8 cellular contexts compared by ENCODE assay signal in the genomic region with DNA sequence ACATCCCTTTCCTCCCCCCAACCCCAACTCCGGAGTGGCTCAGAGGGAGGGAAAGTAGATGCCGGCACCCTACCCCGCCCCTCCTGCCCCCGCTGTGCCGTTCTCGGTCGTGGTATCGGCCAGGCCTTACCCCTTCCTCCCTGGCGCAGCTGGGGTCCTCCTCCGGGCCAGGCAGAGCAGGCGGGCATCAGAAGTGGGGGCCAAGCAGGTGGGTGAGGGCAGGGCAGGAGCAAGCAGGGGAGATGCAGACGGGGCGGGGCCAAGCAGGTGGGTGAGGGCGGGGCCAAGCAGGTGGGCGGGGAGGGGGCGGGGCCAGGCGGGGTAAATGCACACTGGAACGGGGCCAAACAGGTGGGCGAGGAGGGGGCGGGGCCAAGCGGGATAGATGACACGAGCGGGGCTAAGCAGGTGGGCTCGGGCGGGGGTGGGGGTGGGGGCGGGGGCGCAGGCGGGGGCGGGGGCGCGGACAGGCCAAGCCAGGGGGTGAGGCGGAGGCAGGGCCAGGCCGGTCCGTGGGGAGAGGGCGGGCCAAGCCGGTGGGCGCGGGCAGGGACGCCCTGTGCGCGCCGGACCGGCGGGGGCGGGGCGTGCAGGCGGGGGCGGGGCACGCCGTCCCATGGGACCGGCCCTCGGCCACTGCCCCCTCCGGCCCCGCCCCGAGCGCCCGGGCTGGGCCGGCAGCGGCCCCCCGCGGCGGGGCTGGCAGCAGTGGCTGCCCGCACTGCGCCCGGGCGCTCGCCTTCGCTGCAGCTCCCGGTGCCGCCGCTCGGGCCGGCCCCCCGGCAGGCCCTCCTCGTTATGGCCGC. TPM values are rescaled to one million over a fixed set of nuclear protein-coding genes. Genes with fewer than 3 reads are reported as not detected.
A peak's percentile ranks its signal among the peaks of the same experiment; 100 is the strongest.
DNase-seq lines count a peak whose midpoint lies in the region; ATAC-seq and TF ChIP-seq lines count a peak whose summit lies in the region.

A gene with protein sequence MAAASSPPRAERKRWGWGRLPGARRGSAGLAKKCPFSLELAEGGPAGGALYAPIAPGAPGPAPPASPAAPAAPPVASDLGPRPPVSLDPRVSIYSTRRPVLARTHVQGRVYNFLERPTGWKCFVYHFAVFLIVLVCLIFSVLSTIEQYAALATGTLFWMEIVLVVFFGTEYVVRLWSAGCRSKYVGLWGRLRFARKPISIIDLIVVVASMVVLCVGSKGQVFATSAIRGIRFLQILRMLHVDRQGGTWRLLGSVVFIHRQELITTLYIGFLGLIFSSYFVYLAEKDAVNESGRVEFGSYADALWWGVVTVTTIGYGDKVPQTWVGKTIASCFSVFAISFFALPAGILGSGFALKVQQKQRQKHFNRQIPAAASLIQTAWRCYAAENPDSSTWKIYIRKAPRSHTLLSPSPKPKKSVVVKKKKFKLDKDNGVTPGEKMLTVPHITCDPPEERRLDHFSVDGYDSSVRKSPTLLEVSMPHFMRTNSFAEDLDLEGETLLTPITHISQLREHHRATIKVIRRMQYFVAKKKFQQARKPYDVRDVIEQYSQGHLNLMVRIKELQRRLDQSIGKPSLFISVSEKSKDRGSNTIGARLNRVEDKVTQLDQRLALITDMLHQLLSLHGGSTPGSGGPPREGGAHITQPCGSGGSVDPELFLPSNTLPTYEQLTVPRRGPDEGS (plus strand): TSS at position 708 of the 806 bp plus-strand sequence. CDS start 91 bp downstream, at position 799.
A gene with protein sequence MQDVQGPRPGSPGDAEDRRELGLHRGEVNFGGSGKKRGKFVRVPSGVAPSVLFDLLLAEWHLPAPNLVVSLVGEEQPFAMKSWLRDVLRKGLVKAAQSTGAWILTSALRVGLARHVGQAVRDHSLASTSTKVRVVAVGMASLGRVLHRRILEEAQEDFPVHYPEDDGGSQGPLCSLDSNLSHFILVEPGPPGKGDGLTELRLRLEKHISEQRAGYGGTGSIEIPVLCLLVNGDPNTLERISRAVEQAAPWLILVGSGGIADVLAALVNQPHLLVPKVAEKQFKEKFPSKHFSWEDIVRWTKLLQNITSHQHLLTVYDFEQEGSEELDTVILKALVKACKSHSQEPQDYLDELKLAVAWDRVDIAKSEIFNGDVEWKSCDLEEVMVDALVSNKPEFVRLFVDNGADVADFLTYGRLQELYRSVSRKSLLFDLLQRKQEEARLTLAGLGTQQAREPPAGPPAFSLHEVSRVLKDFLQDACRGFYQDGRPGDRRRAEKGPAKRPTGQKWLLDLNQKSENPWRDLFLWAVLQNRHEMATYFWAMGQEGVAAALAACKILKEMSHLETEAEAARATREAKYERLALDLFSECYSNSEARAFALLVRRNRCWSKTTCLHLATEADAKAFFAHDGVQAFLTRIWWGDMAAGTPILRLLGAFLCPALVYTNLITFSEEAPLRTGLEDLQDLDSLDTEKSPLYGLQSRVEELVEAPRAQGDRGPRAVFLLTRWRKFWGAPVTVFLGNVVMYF (N-terminal part only) (minus strand): TSS at position 214 of the 806 bp plus-strand sequence. CDS start 21,478 bp downstream, outside the sequence.

- intact Hi-C loops in A673 (cut with micrococcal nuclease; ENCODE audit: unreplicated experiment) = no loop called here

- CTCF ChIA-PET in A673 (lab: Charles Lee) = no interaction called here

- H3K27ac Mint-ChIP-seq in naive B cell = peak within 1 kb of the TSS; percentile 31 to 86 (median 70)
- peak within 1 kb of the TSS; percentile 87 for H3K27ac Mint-ChIP-seq in stimulated activated naive B cell treated with anti-CD40 and anti-IgM and Interleukin-4, amounts not matched to agents 10 μg/mL and 1 μg/mL and 100 μg/mL, for 72 hours

- H3K4me3 ChIP-seq in A673 (ENCODE audit: low read depth, low read length, poor library complexity, severe bottlenecking) = no peak within 1 kb of the TSS
- peak within 1 kb of the TSS; percentile 79 to 81 for H3K4me3 ChIP-seq in duodenal mucosa (ENCODE audit: low read depth in 1 of 2, low read length in 2 of 2)

- H3K9ac ChIP-seq in duodenal mucosa (ENCODE audit: low read depth in 1 of 2, low read length in 2 of 2) = peak within 1 kb of the TSS; percentile 80 to 90

- 0 out of 2 replicates have a peak, but pooled peaks have one; percentile 9 for TF ChIP-seq CTCF in A673 (conservative IDR thresholded peaks at IDR 0.05; ENCODE audit: low read depth, low read length)

- DNase-seq in A673 (ENCODE audit: low spot score) (no peak), LoVo (ENCODE audit: low spot score) (peak; percentile 77), naive B cell (peak; percentile 63)
- DNase-seq in activated CD4-positive, alpha-beta T cell treated with anti-CD3 and anti-CD28 coated beads, Interleukin-2, amount 50 U/mL, for 1 hour = peak; percentile 79
- DNase-seq in stimulated activated naive B cell treated with anti-CD40 and anti-IgM and Interleukin-4, amounts not matched to agents 10 μg/mL and 1 μg/mL and 100 μg/mL, for 72 hours = peak; percentile 65

- H3K9me3 Mint-ChIP-seq in naive B cell = peaks cover 0 to 5% (median 0%) of the 10 kb centered on the region in 7 donors
- peaks cover 0 to 1% of the 10 kb centered on the region in 2 donors for H3K9me3 Mint-ChIP-seq in stimulated activated naive B cell treated with anti-CD40 and anti-IgM and Interleukin-4, amounts not matched to agents 10 μg/mL and 1 μg/mL and 100 μg/mL, for 72 hours

- BruUV-seq in A673 (replicated peaks; lab: Mats Ljungman, UMichigan) = no TSS peak

- peaks cover 25 to 35% (median 34%) of the 10 kb centered on the region in 3 donors for H3K4me1 Mint-ChIP-seq in naive B cell
- H3K4me1 Mint-ChIP-seq in stimulated activated naive B cell treated with anti-CD40 and anti-IgM and Interleukin-4, amounts not matched to agents 10 μg/mL and 1 μg/mL and 100 μg/mL, for 72 hours = peaks cover 20 to 30% of the 10 kb centered on the region in 2 donors

- H3K9me3 ChIP-seq in A673 (ENCODE audit: low read depth, low read length, poor library complexity, severe bottlenecking) = no peaks in the 10 kb centered on the region
- H3K9me3 ChIP-seq in duodenal mucosa (ENCODE audit: control insufficient read depth in 1 of 2, low read length in 2 of 2) = no peaks in the 10 kb centered on the region

- POLR2A ChIA-PET in A673 (lab: Charles Lee; ENCODE audit: low non-redundant PET) = no interaction called here

- peaks cover 0 to 19% (median 4%) of the 10 kb centered on the region in 3 donors for H3K27me3 Mint-ChIP-seq in naive B cell
- H3K27me3 Mint-ChIP-seq in stimulated activated naive B cell treated with anti-CD40 and anti-IgM and Interleukin-4, amounts not matched to agents 10 μg/mL and 1 μg/mL and 100 μg/mL, for 72 hours = peaks cover 5 to 14% of the 10 kb centered on the region in 2 donors

- peak within 1 kb of the TSS; percentile 92 to 96 (median 94) for H3K4me3 Mint-ChIP-seq in naive B cell
- peak within 1 kb of the TSS; percentile 90 to 91 for H3K4me3 Mint-ChIP-seq in stimulated activated naive B cell treated with anti-CD40 and anti-IgM and Interleukin-4, amounts not matched to agents 10 μg/mL and 1 μg/mL and 100 μg/mL, for 72 hours

- no peaks in the 10 kb centered on the region for H3K4me1 ChIP-seq in A673 (ENCODE audit: insufficient read depth, low read length, poor library complexity, severe bottlenecking)
- H3K4me1 ChIP-seq in duodenal mucosa (ENCODE audit: control insufficient read depth in 1 of 2, insufficient read depth in 2 of 2, low read length in 2 of 2) = peaks cover 54 to 56% of the 10 kb centered on the region in 2 donors

- H3K27me3 ChIP-seq in A673 (replicated peaks; ENCODE audit: insufficient read depth, low read depth, low read length, poor library complexity) (peaks cover 33% of the 10 kb centered on the region), duodenal mucosa (ENCODE audit: control insufficient read depth in 1 of 2, insufficient read depth in 2 of 2, low read length in 2 of 2) (no peaks in the 10 kb centered on the region)

- ATAC-seq in naive B cell (ENCODE audit: low read depth in 2 of 2) (peak; percentile 56 to 65), GM21529 (IDR thresholded peaks at IDR 0.05; ENCODE audit: unreplicated experiment) (no peak), HG03439 (IDR thresholded peaks at IDR 0.05; ENCODE audit: unreplicated experiment) (no peak)
- ATAC-seq in stimulated activated naive B cell treated with anti-CD40 and anti-IgM and Interleukin-4, amounts not matched to agents 10 μg/mL and 1 μg/mL and 100 μg/mL, for 72 hours (replicated peaks) = peak; percentile 71 to 77

- H3K27ac ChIP-seq in A673 (ENCODE audit: low read depth, low read length, poor library complexity, severe bottlenecking) (no peak within 1 kb of the TSS), duodenal mucosa (ENCODE audit: low read depth, low read length) (peak within 1 kb of the TSS; percentile 42)

- no peaks in the 10 kb centered on the region for H3K36me3 Mint-ChIP-seq in naive B cell
- no peaks in the 10 kb centered on the region for H3K36me3 Mint-ChIP-seq in stimulated activated naive B cell treated with anti-CD40 and anti-IgM and Interleukin-4, amounts not matched to agents 10 μg/mL and 1 μg/mL and 100 μg/mL, for 72 hours

- no peaks in the 10 kb centered on the region for H3K36me3 ChIP-seq in A673 (ENCODE audit: insufficient read depth, low read length, poor library complexity, severe bottlenecking)
- peaks cover 0 to 2% of the 10 kb centered on the region in 2 donors for H3K36me3 ChIP-seq in duodenal mucosa (ENCODE audit: control insufficient read depth in 1 of 2, insufficient read depth in 2 of 2, low read length in 2 of 2)

RNA-seq across cellular contexts. Expression of the first gene that starts in this region (rescaled TPM):
- not detected in 2 replicates for total RNA-seq in A673 (2021)
- polyA plus RNA-seq in naive B cell (ENCODE audit: low read depth in 6 of 6) = 10 to 100 TPM in 3 of 6 donors, 1 to 10 TPM in 3; 9.3 to 22.6 (median 10.3) TPM

RNA-seq across cellular contexts. Expression of the second gene that starts in this region (rescaled TPM):
- total RNA-seq in A673 (2021) = not detected in 2 replicates
- polyA plus RNA-seq in naive B cell (ENCODE audit: low read depth in 6 of 6) = not detected

Comparison
In these comparisons a context has a peak if more than half of its experiments do, and no peak if none do; other contexts are left out.
1. ATAC-seq: peak in naive B cell (2 of 2) and stimulated activated naive B cell treated with anti-CD40 and anti-IgM and Interleukin-4, amounts not matched to agents 10 μg/mL and 1 μg/mL and 100 μg/mL, for 72 hours (2 of 2); none in GM21529 (single experiment) and HG03439 (single experiment).